ENCODE assay signal across 13 cellular contexts in genomic region chr4:85595796-85596559, GRCh38.
"Had no signal": no experiment of that assay in that cellular context is flagged by ENCODE, and none has a peak within 500 bp of the region (broad histone marks: within the 10 kb centered on the region; RNA-seq: fewer than 3 reads in every experiment).

No MANE protein-coding gene starts in this region.

- H3K4me3 ChIP-seq: ascending aorta, cardiac muscle cell, esophagus squamous epithelium, ovary, tibial artery, vagina had no signal

- H3K9me3 ChIP-seq: ascending aorta, esophagus squamous epithelium, ovary, tibial artery, vagina had no signal

- H3K27ac ChIP-seq: ascending aorta, cardiac muscle cell, esophagus squamous epithelium, ovary, tibial artery, vagina had no signal

- H3K27me3 ChIP-seq: ascending aorta, cardiac muscle cell, esophagus squamous epithelium, ovary, tibial artery, vagina had no signal

- H3K4me1 ChIP-seq: ascending aorta, tibial artery, vagina had no signal

- ATAC-seq: activated T-cell treated with anti-CD3 and anti-CD28 coated beads, Interleukin-2, amount 50 U/mL, for 4 hours had no signal

- DNase-seq: activated CD4-positive, alpha-beta T cell treated with anti-CD3 and anti-CD28 coated beads for 1 hour; activated CD4-positive, alpha-beta T cell treated with anti-CD3 and anti-CD28 coated beads, Interleukin-2, amount 50 U/mL, for 48 hours; activated effector memory CD4-positive, alpha-beta T cell treated with anti-CD3 and anti-CD28 coated beads, Interleukin-2, amount 50 U/mL, for 16 hours; activated T-cell treated with anti-CD3 and anti-CD28 coated beads, Interleukin-2, amount 50 U/mL, for 4 hours; esophagus squamous epithelium; hippocampal formation; mammary epithelial cell; T-helper 9 cell; tibial artery had no signal

- H3K36me3 ChIP-seq: ascending aorta, cardiac muscle cell, esophagus squamous epithelium, ovary, tibial artery, vagina had no signal
